ENCODE assay signal across 1 cellular context in the genomic region with DNA sequence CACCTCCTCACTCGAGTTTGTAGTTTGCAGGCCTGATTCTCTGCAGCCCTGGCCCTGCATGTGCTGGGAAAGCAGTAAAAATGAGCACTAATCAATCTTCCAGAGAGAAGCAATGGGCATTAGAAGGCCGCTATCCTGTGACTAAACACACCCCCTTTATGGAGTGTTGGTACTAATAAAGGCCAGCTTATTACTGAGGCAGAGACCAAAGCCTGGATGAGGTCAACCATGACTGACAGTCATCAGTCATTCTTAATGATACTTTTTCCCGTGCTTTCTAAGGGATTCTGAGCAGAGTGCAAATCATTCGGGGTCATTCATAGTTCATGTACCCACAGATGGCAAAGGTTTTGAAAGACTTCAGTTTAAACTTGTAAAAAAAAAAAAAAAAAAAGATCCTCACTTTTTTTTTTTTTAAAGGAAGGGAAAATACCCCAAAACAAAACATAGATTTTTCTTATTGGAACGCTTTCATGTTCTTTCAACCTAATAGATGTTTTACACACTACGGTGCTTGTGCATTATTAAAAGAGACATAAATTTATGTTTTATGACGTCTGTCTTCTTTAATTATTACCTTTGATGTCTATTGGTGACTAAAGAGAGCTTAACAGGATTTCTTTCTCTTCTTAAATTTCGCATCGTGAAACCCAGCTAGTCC.
TF ChIP-seq lines count a peak whose summit lies in the region.

No MANE protein-coding gene starts in this region.

TF ChIP-seq in GM12878, 131 proteins besides CTCF, POLR2A, EP300 and RAD21:
- TF ChIP-seq, protein P1, sequence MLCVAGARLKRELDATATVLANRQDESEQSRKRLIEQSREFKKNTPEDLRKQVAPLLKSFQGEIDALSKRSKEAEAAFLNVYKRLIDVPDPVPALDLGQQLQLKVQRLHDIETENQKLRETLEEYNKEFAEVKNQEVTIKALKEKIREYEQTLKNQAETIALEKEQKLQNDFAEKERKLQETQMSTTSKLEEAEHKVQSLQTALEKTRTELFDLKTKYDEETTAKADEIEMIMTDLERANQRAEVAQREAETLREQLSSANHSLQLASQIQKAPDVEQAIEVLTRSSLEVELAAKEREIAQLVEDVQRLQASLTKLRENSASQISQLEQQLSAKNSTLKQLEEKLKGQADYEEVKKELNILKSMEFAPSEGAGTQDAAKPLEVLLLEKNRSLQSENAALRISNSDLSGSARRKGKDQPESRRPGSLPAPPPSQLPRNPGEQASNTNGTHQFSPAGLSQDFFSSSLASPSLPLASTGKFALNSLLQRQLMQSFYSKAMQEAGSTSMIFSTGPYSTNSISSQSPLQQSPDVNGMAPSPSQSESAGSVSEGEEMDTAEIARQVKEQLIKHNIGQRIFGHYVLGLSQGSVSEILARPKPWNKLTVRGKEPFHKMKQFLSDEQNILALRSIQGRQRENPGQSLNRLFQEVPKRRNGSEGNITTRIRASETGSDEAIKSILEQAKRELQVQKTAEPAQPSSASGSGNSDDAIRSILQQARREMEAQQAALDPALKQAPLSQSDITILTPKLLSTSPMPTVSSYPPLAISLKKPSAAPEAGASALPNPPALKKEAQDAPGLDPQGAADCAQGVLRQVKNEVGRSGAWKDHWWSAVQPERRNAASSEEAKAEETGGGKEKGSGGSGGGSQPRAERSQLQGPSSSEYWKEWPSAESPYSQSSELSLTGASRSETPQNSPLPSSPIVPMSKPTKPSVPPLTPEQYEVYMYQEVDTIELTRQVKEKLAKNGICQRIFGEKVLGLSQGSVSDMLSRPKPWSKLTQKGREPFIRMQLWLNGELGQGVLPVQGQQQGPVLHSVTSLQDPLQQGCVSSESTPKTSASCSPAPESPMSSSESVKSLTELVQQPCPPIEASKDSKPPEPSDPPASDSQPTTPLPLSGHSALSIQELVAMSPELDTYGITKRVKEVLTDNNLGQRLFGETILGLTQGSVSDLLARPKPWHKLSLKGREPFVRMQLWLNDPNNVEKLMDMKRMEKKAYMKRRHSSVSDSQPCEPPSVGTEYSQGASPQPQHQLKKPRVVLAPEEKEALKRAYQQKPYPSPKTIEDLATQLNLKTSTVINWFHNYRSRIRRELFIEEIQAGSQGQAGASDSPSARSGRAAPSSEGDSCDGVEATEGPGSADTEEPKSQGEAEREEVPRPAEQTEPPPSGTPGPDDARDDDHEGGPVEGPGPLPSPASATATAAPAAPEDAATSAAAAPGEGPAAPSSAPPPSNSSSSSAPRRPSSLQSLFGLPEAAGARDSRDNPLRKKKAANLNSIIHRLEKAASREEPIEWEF (IDR thresholded peaks at IDR 0.05; ENCODE audit: insufficient replicate concordance, low read depth, low read length): no peak
- peak; percentile 31; the same call in 1 of the 2 replicates for TF ChIP-seq ZNF384 (IDR thresholded peaks at IDR 0.05; ENCODE audit: borderline replicate concordance, low read depth, low read length)
TF ChIP-seq in GM12878: peak in this region for 1.
